7 cellular contexts compared by ENCODE assay signal in genomic region chr4:78777556-78777900, GRCh38. TPM values are rescaled to one million over a fixed set of nuclear protein-coding genes. Genes with fewer than 3 reads are reported as not detected.
DNase-seq lines count a peak whose midpoint lies in the region; TF ChIP-seq lines count a peak whose summit lies in the region.

No MANE protein-coding gene starts in this region.

- H3K4me1 ChIP-seq in HAP-1 (peaks cover 25% of the 10 kb centered on the region), hepatocyte (ENCODE audit: insufficient read depth) (peaks cover 24% of the 10 kb centered on the region), smooth muscle cell (ENCODE audit: low read depth) (peaks cover 28% of the 10 kb centered on the region)

- H3K79me2 ChIP-seq in hepatocyte (peaks cover 59% of the 10 kb centered on the region), smooth muscle cell (ENCODE audit: low read depth) (peaks cover 57% of the 10 kb centered on the region)

- in situ Hi-C loops in HAP-1 (cut with MboI; ENCODE audit: low sequenced_read_pairs), result no loop called here

- WGBS in hepatocyte (ENCODE audit: low lambda C conversion rate, missing lambda C conversion rate), result 34% methylated on average over 7 of the region's 7 CpGs
- WGBS in smooth muscle cell (ENCODE audit: low lambda C conversion rate), result 35% methylated on average over 7 of the region's 7 CpGs

- H2AFZ ChIP-seq in hepatocyte (no peak overlapping the region), smooth muscle cell (ENCODE audit: low read depth) (no peak overlapping the region)

- H3K4me3 ChIP-seq in HAP-1 (peak overlapping the region; percentile 71), WI38 (ENCODE audit: low read depth, low read length) (peak overlapping the region; percentile 86), hepatocyte (peak overlapping the region; percentile 65), smooth muscle cell (peak overlapping the region; percentile 64)

- H3K27me3 ChIP-seq in HAP-1 (ENCODE audit: low read depth), result no peaks in the 10 kb centered on the region
- no peaks in the 10 kb centered on the region for H3K27me3 ChIP-seq in hepatocyte
- no peaks in the 10 kb centered on the region for H3K27me3 ChIP-seq in smooth muscle cell (ENCODE audit: low read depth)

- H3K9me3 ChIP-seq in HAP-1, result no peaks in the 10 kb centered on the region
- H3K9me3 ChIP-seq in hepatocyte (ENCODE audit: low read depth), result no peaks in the 10 kb centered on the region
- no peaks in the 10 kb centered on the region for H3K9me3 ChIP-seq in smooth muscle cell (replicated peaks; ENCODE audit: low read depth)

- H3K4me2 ChIP-seq in hepatocyte, result peak overlapping the region; percentile 83
- H3K4me2 ChIP-seq in smooth muscle cell, result peak overlapping the region; percentile 90

- TF ChIP-seq CTCF in WI38 (IDR thresholded peaks at IDR 0.05; ENCODE audit: low read depth, low read length), result no peak
- no peak for TF ChIP-seq CTCF in hepatocyte (IDR thresholded peaks at IDR 0.05; ENCODE audit: poor library complexity)
- no peak for TF ChIP-seq CTCF in smooth muscle cell (IDR thresholded peaks at IDR 0.05; ENCODE audit: borderline replicate concordance, insufficient read depth, poor library complexity, severe bottlenecking)

- H3F3A ChIP-seq in smooth muscle cell (ENCODE audit: low read depth), result peaks cover 8% of the 10 kb centered on the region

- H3K27ac ChIP-seq in hepatocyte (peak overlapping the region; percentile 100), smooth muscle cell (ENCODE audit: low read depth) (peak overlapping the region; percentile 96)

- no peak for DNase-seq in HAP-1 (ENCODE audit: low spot score in 2 of 2)
- DNase-seq in hepatocyte (ENCODE audit: low spot score), result no peak
- DNase-seq in smooth muscle cell (lab: John Stamatoyannopoulos, UW; ENCODE audit: unreplicated experiment), result no peak
- DNase-seq in kidney glomerular epithelial cell (lab: John Stamatoyannopoulos, UW), result no peak
- DNase-seq in EL, result no peak
- DNase-seq in HT-29 (ENCODE audit: low spot score), result no peak

- H4K20me1 ChIP-seq in hepatocyte (ENCODE audit: insufficient read depth, poor library complexity, severe bottlenecking) (peaks cover 14% of the 10 kb centered on the region), smooth muscle cell (ENCODE audit: low read depth) (peaks cover 24% of the 10 kb centered on the region)

- peak overlapping the region; percentile 63 for H3K9ac ChIP-seq in smooth muscle cell (ENCODE audit: low read depth)

- H3K36me3 ChIP-seq in HAP-1 (replicated peaks) (no peaks in the 10 kb centered on the region), hepatocyte (replicated peaks; ENCODE audit: insufficient read depth, low read depth) (no peaks in the 10 kb centered on the region), smooth muscle cell (ENCODE audit: low read depth) (no peaks in the 10 kb centered on the region)

- no peaks in the 10 kb centered on the region for H3K9me2 ChIP-seq in hepatocyte (replicated peaks; ENCODE audit: insufficient read depth)

RNA-seq across cellular contexts. Expression of gene BMP2K, which starts 1.4 kb away (rescaled TPM):
- 92.5 and 96.5 TPM in 2 replicates for total RNA-seq in hepatocyte
- 27.3 and 27.9 TPM in 2 replicates for polyA plus RNA-seq in hepatocyte
- total RNA-seq in smooth muscle cell, result 29.4 and 32.0 TPM in 2 replicates
- polyA plus RNA-seq in smooth muscle cell, result 3.9 and 11.9 TPM in 2 replicates
- total RNA-seq in HT-29 (2014; rRNA removed; shearing (Covaris generic)), result 11.3 and 12.3 TPM in 2 replicates
